In the genomic region with DNA sequence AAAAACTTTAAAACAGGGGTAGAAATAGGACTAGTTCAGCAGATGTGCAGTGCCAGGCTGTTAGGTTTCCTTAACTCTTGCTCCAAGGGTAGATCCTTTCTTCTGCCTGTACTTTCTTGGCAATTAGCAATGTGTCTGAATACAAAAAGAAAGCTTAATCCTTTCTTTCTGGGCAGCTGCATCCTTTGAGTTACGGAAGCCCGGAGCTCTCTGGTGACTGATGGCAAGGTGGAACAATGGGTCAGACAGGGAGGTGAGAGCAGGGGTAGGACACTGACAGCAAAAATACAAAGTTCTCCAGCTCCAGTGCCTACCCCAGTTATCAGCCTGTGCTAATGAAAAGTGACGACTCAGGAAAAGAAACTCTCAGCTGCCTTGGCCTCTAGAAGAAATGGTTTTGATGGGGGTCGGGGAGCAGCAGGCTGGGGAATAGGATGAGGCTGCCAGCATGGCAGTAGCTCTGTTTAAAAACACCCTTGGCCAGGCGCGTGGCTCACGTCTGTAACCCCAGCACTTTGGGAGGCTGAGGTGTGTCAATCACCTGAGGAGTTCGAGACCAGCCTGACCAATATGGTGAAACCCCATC, we compare ENCODE assay signal across 1 cellular context.
TF ChIP-seq lines count a peak whose summit lies in the region.

No MANE protein-coding gene starts in this region.

TF ChIP-seq in WTC11, 78 proteins besides CTCF, POLR2A, EP300 and RAD21 (continued from another document):
- TF ChIP-seq, protein P1, sequence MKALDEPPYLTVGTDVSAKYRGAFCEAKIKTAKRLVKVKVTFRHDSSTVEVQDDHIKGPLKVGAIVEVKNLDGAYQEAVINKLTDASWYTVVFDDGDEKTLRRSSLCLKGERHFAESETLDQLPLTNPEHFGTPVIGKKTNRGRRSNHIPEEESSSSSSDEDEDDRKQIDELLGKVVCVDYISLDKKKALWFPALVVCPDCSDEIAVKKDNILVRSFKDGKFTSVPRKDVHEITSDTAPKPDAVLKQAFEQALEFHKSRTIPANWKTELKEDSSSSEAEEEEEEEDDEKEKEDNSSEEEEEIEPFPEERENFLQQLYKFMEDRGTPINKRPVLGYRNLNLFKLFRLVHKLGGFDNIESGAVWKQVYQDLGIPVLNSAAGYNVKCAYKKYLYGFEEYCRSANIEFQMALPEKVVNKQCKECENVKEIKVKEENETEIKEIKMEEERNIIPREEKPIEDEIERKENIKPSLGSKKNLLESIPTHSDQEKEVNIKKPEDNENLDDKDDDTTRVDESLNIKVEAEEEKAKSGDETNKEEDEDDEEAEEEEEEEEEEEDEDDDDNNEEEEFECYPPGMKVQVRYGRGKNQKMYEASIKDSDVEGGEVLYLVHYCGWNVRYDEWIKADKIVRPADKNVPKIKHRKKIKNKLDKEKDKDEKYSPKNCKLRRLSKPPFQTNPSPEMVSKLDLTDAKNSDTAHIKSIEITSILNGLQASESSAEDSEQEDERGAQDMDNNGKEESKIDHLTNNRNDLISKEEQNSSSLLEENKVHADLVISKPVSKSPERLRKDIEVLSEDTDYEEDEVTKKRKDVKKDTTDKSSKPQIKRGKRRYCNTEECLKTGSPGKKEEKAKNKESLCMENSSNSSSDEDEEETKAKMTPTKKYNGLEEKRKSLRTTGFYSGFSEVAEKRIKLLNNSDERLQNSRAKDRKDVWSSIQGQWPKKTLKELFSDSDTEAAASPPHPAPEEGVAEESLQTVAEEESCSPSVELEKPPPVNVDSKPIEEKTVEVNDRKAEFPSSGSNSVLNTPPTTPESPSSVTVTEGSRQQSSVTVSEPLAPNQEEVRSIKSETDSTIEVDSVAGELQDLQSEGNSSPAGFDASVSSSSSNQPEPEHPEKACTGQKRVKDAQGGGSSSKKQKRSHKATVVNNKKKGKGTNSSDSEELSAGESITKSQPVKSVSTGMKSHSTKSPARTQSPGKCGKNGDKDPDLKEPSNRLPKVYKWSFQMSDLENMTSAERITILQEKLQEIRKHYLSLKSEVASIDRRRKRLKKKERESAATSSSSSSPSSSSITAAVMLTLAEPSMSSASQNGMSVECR (CRISPR knock-in tag; IDR thresholded peaks at IDR 0.05; ENCODE audit: borderline replicate concordance), result no peak
- no peak for TF ChIP-seq IRF2 (CRISPR knock-in tag; IDR thresholded peaks at IDR 0.05; ENCODE audit: borderline replicate concordance, low read depth)
- TF ChIP-seq ATF1 (CRISPR knock-in tag; IDR thresholded peaks at IDR 0.05), result no peak
